Comparison of ENCODE assay signal across 8 cellular contexts in the genomic region with DNA sequence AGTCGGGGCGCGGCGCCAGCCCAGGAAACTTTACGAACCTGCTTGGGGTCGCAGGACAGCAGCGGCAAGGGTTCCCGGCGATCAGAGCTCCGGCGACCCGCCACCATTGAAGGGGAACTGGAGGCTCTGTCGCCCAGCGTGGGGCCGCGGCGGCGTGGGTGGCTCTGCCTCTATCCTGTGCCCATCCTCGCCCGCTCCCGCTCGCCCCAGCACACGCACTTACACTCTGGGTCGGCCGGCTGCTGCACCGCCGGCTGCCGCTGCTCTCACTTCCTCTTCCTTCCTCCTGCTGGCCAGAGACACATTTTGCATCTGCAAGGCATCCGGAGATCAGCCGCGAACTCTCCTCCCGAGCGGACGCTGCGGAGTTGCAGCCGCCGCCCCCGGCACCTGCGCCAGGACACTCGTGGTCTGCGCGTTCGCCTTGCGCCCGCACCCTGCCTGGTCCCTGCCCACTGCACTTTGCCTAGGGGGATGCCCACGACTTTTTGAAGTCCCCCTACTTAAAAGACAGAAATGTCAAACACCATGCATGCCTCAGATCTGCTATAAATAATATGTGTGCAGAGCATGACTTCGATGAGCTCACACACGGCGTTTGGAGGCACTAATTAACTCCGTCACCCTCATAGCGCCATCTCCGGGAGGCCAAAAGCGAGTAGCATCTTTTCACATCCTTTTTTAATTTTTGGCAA. TPM values are rescaled to one million over a fixed set of nuclear protein-coding genes. Genes with fewer than 3 reads are reported as not detected.
DNase-seq lines count a peak whose midpoint lies in the region; ATAC-seq and TF ChIP-seq lines count a peak whose summit lies in the region.

A gene with protein sequence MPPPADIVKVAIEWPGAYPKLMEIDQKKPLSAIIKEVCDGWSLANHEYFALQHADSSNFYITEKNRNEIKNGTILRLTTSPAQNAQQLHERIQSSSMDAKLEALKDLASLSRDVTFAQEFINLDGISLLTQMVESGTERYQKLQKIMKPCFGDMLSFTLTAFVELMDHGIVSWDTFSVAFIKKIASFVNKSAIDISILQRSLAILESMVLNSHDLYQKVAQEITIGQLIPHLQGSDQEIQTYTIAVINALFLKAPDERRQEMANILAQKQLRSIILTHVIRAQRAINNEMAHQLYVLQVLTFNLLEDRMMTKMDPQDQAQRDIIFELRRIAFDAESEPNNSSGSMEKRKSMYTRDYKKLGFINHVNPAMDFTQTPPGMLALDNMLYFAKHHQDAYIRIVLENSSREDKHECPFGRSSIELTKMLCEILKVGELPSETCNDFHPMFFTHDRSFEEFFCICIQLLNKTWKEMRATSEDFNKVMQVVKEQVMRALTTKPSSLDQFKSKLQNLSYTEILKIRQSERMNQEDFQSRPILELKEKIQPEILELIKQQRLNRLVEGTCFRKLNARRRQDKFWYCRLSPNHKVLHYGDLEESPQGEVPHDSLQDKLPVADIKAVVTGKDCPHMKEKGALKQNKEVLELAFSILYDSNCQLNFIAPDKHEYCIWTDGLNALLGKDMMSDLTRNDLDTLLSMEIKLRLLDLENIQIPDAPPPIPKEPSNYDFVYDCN (minus strand): TSS at position 228 of the 695 bp plus-strand sequence. CDS start 106,174 bp downstream, outside the sequence.

- H3K27me3 Mint-ChIP-seq in activated naive CD8-positive, alpha-beta T cell treated with anti-CD3 and anti-CD28 coated beads for 36 hours = peaks cover 3% of the 10 kb centered on the region
- H3K27me3 Mint-ChIP-seq in type B pancreatic cell = peaks cover 64% of the 10 kb centered on the region

- peaks cover 30% of the 10 kb centered on the region for H3K4me1 Mint-ChIP-seq in activated naive CD8-positive, alpha-beta T cell treated with anti-CD3 and anti-CD28 coated beads for 36 hours
- H3K4me1 Mint-ChIP-seq in type B pancreatic cell (ENCODE audit: unreplicated experiment) = peaks cover 9% of the 10 kb centered on the region

- peak; percentile 52 for DNase-seq in Caki2 (ENCODE audit: low read depth)
- peak; percentile 60 for DNase-seq in HuH-7.5 (ENCODE audit: low spot score)
- peak; percentile 96 for DNase-seq in SKM-1 treated with dmso at 0.1 percent for 144 hours (lab: John Stamatoyannopoulos, UW; ENCODE audit: unreplicated experiment)
- DNase-seq in activated naive CD8-positive, alpha-beta T cell treated with anti-CD3 and anti-CD28 coated beads for 36 hours = peak; percentile 84
- peak; percentile 76 to 79 for DNase-seq in heart right ventricle
- DNase-seq in pons (ENCODE audit: low spot score) = peak; percentile 91
- peak; percentile 83 for DNase-seq in type B pancreatic cell (ENCODE audit: extremely low spot score, unreplicated experiment)

- peaks cover 0 to 4% (median 0%) of the 10 kb centered on the region in 9 donors for H3K36me3 ChIP-seq in heart right ventricle

- TF ChIP-seq CTCF in heart right ventricle (IDR thresholded peaks at IDR 0.05) (peak in 8 of 9 donors; percentile 20 to 63 (median 51)), type B pancreatic cell (conservative IDR thresholded peaks at IDR 0.05) (peak; percentile 77)

- peak within 1 kb of the TSS; percentile 95 for H3K27ac Mint-ChIP-seq in activated naive CD8-positive, alpha-beta T cell treated with anti-CD3 and anti-CD28 coated beads for 36 hours
- peak within 1 kb of the TSS; percentile 73 for H3K27ac Mint-ChIP-seq in type B pancreatic cell

- H3K9me3 ChIP-seq in heart right ventricle = no peaks in the 10 kb centered on the region

- H3K4me3 Mint-ChIP-seq in activated naive CD8-positive, alpha-beta T cell treated with anti-CD3 and anti-CD28 coated beads for 36 hours = peak within 1 kb of the TSS; percentile 89
- peak within 1 kb of the TSS; percentile 94 for H3K4me3 Mint-ChIP-seq in type B pancreatic cell

- ATAC-seq in GM21381 (IDR thresholded peaks at IDR 0.05; ENCODE audit: unreplicated experiment) (peak; percentile 95), heart right ventricle (peak; percentile 77 to 89 (median 85))

- peaks cover 0 to 47% (median 20%) of the 10 kb centered on the region in 9 donors for H3K4me1 ChIP-seq in heart right ventricle

- intact Hi-C loops in heart right ventricle (cut with DNase I) = loop anchor here in 8 of 10 donors (1.0 to 10.0 kb wide), 12 partner anchors 41 to 241 kb away; no protein-coding TSS in a partner anchor

- 0% methylated on average over 49 to 53 of the region's 53 CpGs for WGBS in heart right ventricle, 2 donors

- peak within 1 kb of the TSS; percentile 82 to 98 (median 94) for H3K27ac ChIP-seq in heart right ventricle

- peak within 1 kb of the TSS; percentile 59 to 86 (median 78) for H3K4me3 ChIP-seq in heart right ventricle

- H3K27me3 ChIP-seq in heart right ventricle = peaks cover 0 to 22% (median 0%) of the 10 kb centered on the region in 7 donors

- no peaks in the 10 kb centered on the region for H3K9me3 Mint-ChIP-seq in activated naive CD8-positive, alpha-beta T cell treated with anti-CD3 and anti-CD28 coated beads for 36 hours
- H3K9me3 Mint-ChIP-seq in type B pancreatic cell = no peaks in the 10 kb centered on the region

- H3K36me3 Mint-ChIP-seq in activated naive CD8-positive, alpha-beta T cell treated with anti-CD3 and anti-CD28 coated beads for 36 hours = peaks cover 17% of the 10 kb centered on the region
- H3K36me3 Mint-ChIP-seq in type B pancreatic cell = no peaks in the 10 kb centered on the region

- in situ Hi-C loops in Caki2 (cut with HindIII; ENCODE audit: low pct_unique_long_range_greater_than_20kb, low sequenced_read_pairs) = no loop called here

RNA-seq across cellular contexts. Expression of the gene that starts here (rescaled TPM):
- total RNA-seq in Caki2 (2014; rRNA removed; shearing (Covaris generic); ENCODE audit: low replicate concordance) = 0.03 TPM in 1 of 2 replicates, not detected in the other
- 10 to 100 TPM; 68.0 to 74.4 TPM for total RNA-seq in activated naive CD8-positive, alpha-beta T cell treated with anti-CD3 and anti-CD28 coated beads for 36 hours
- total RNA-seq in heart right ventricle (10 to 100 TPM in 9 of 10 donors, 1 to 10 TPM in 1; 8.8 to 18.0 (median 14.0) TPM), type B pancreatic cell (ENCODE audit: low replicate concordance) (4.9 and 29.4 TPM in 2 replicates)
- 10 to 100 TPM in 1 of 2 donors, 1 to 10 TPM in 1; 8.5 to 14.3 TPM for polyA plus RNA-seq in heart right ventricle

Comparison
In these comparisons a context has a peak if more than half of its experiments do, and no peak if none do; other contexts are left out.
1. Peak in every context shown above with its lines: DNase-seq, ATAC-seq, H3K4me3 ChIP-seq and H3K27ac ChIP-seq.
2. Peak in DNase-seq in Caki2; RNA of the gene not detected or under 1 TPM.